Comparison of ENCODE assay signal across 27 cellular contexts in genomic region chr14:88910386-88910785, GRCh38.
DNase-seq lines count a peak whose midpoint lies in the region; ATAC-seq, FAIRE-seq and TF ChIP-seq lines count a peak whose summit lies in the region.
"Had no signal": no experiment of that assay in that cellular context is flagged by ENCODE, and none has a peak within 500 bp of the region (broad histone marks: within the 10 kb centered on the region; RNA-seq: fewer than 3 reads in every experiment).

No MANE protein-coding gene starts in this region.

- H2BK15ac ChIP-seq in H1 (ENCODE audit: low read length), result no peak overlapping the region

- no peak overlapping the region for H2AK5ac ChIP-seq in H1 (ENCODE audit: low read depth, low read length)

- H3K27ac ChIP-seq in H1 (ENCODE audit: low read depth, low read length), result no peak overlapping the region
- H3K27ac ChIP-seq: C4-2B, RWPE1 had no signal

- ATAC-seq in activated CD8-positive, alpha-beta T cell treated with anti-CD3 and anti-CD28 coated beads for 36 hours, result no peak
- ATAC-seq in HG03378 (IDR thresholded peaks at IDR 0.05; ENCODE audit: unreplicated experiment), result no peak
- ATAC-seq: CD8-positive, alpha-beta T cell; K562; Panc1 had no signal

- H3K4me1 Mint-ChIP-seq in activated CD8-positive, alpha-beta T cell treated with anti-CD3 and anti-CD28 coated beads for 36 hours (ENCODE audit: low read depth), result no peaks in the 10 kb centered on the region
- H3K4me1 Mint-ChIP-seq: B cell had no signal

- H3K36me3 ChIP-seq in H1 (ENCODE audit: control insufficient read depth in 2 of 4, insufficient read depth in 4 of 4, low read length in 3 of 4), result no peaks in the 10 kb centered on the region

- TF ChIP-seq POLR2A in H1 (IDR thresholded peaks at IDR 0.05; ENCODE audit: control extremely low read depth in 1 of 2, low read depth in 2 of 2, low read length in 2 of 2), result no peak

- H3K27ac Mint-ChIP-seq in activated CD8-positive, alpha-beta T cell treated with anti-CD3 and anti-CD28 coated beads for 36 hours, result no peak overlapping the region
- H3K27ac Mint-ChIP-seq: B cell; CD8-positive, alpha-beta T cell had no signal

- TF ChIP-seq EP300 in H1 (IDR thresholded peaks at IDR 0.05; ENCODE audit: borderline replicate concordance in 1 of 2, low read depth in 2 of 2, low read length in 2 of 2), result no peak

- no peaks in the 10 kb centered on the region for H4K20me1 ChIP-seq in H1 (replicated peaks in 1 of 2; ENCODE audit: control insufficient read depth in 1 of 2, insufficient read depth in 2 of 2, low read length in 2 of 2)

- peaks cover 0 to 4% of the 10 kb centered on the region in 2 experiments; a peak in 1 of 4 replicates for H3K9me3 ChIP-seq in H1 (ENCODE audit: insufficient read depth in 2 of 2, low read depth in 1 of 2, low read length in 1 of 2)
- H3K9me3 ChIP-seq: Caco-2 had no signal

- no peak overlapping the region for H3K9ac ChIP-seq in H1 (replicated peaks in 1 of 4; ENCODE audit: extremely low read depth in 1 of 4, low read depth in 3 of 4, low read length in 3 of 4)

- H2AFZ ChIP-seq in H1 (ENCODE audit: low read length), result no peak overlapping the region

- H3K27me3 Mint-ChIP-seq in activated CD8-positive, alpha-beta T cell treated with anti-CD3 and anti-CD28 coated beads for 36 hours, result peaks cover 2% of the 10 kb centered on the region
- H3K27me3 Mint-ChIP-seq: B cell had no signal

- H3K36me3 Mint-ChIP-seq in activated CD8-positive, alpha-beta T cell treated with anti-CD3 and anti-CD28 coated beads for 36 hours (ENCODE audit: low read depth), result no peaks in the 10 kb centered on the region
- H3K36me3 Mint-ChIP-seq: CD8-positive, alpha-beta T cell had no signal

- CTCF ChIA-PET in H1 (lab: Charles Lee; ENCODE audit: partially characterized antibody), result interaction anchor here (0.6 to 1.8 kb wide), 4 partner anchors 12 to 849 kb away, joined by 3 to 5 read pairs (median 4); no protein-coding TSS in a partner anchor
- CTCF ChIA-PET in activated CD8-positive, alpha-beta T cell treated with anti-CD3 and anti-CD28 coated beads for 36 hours (lab: Charles Lee), result no interaction called here

- no peaks in the 10 kb centered on the region for H3K4me1 ChIP-seq in H1 (replicated peaks in 1 of 4; ENCODE audit: control insufficient read depth in 3 of 4, insufficient read depth in 4 of 4, low read length in 3 of 4)
- H3K4me1 ChIP-seq: Caco-2 had no signal

- POLR2A ChIA-PET in H1 (lab: Charles Lee; ENCODE audit: partially characterized antibody), result no interaction called here
- POLR2A ChIA-PET in activated CD8-positive, alpha-beta T cell treated with anti-CD3 and anti-CD28 coated beads for 36 hours (lab: Charles Lee), result no interaction called here

- TF ChIP-seq CTCF in H1 (IDR thresholded peaks at IDR 0.05; ENCODE audit: control extremely low read depth in 1 of 3, insufficient read depth in 1 of 3, low read depth in 1 of 3, low read length in 3 of 3), result no peak
- no peak for TF ChIP-seq CTCF in activated CD8-positive, alpha-beta T cell treated with anti-CD3 and anti-CD28 coated beads for 36 hours (IDR thresholded peaks at IDR 0.05)

- no peak overlapping the region for H3K14ac ChIP-seq in H1 (ENCODE audit: insufficient read length)

- H3K79me2 ChIP-seq in H1 (ENCODE audit: control insufficient read depth in 1 of 2, insufficient read depth in 2 of 2, low read length in 2 of 2), result no peaks in the 10 kb centered on the region

- H3K4ac ChIP-seq in H1 (replicated peaks; ENCODE audit: insufficient read length, low read depth, low read length), result no peak overlapping the region

- WGBS in H1 (ENCODE audit: extremely low coverage in 1 of 2, insufficient coverage in 1 of 2, insufficient read length in 1 of 2, insufficient replicate concordance in 2 of 2, low coverage in 1 of 2, low lambda C conversion rate in 2 of 2, missing lambda C conversion rate in 1 of 2), 2 experiments, result 88% methylated on average over 6 of the region's 6 CpGs; no CpG with 5 or more reads in 1 of the 2 experiments

- H3K4me3 Mint-ChIP-seq in activated CD8-positive, alpha-beta T cell treated with anti-CD3 and anti-CD28 coated beads for 36 hours, result no peak overlapping the region
- H3K4me3 Mint-ChIP-seq: B cell; CD8-positive, alpha-beta T cell had no signal

- H2BK12ac ChIP-seq in H1 (ENCODE audit: low read depth, low read length), result no peak overlapping the region

- 0 out of 2 replicates have a peak overlapping the region, but pooled peaks have one; percentile 36 for H4K8ac ChIP-seq in H1 (ENCODE audit: extremely low read depth, insufficient read depth, low read length)

- H3K79me1 ChIP-seq in H1 (ENCODE audit: low read depth, low read length), result no peaks in the 10 kb centered on the region

- H3K9me3 Mint-ChIP-seq in activated CD8-positive, alpha-beta T cell treated with anti-CD3 and anti-CD28 coated beads for 36 hours, result no peaks in the 10 kb centered on the region

- DNase-seq in NCI-H1694 treated with DMSO at 0.1 percent for 48 hours (lab: John Stamatoyannopoulos, UW) (peak; percentile 28), H1 (ENCODE audit: low read depth in 1 of 2, low spot score in 2 of 2) (no peak), occipital lobe (lab: John Stamatoyannopoulos, UW) (peak; percentile 6), glomerular visceral epithelial cell (ENCODE audit: extremely low spot score) (no peak)
- no peak for DNase-seq in activated CD8-positive, alpha-beta T cell treated with anti-CD3 and anti-CD28 coated beads for 36 hours
- DNase-seq in activated CD4-positive, CD25-positive, alpha-beta regulatory T cell treated with anti-CD3 and anti-CD28 coated beads, Interleukin-2, amount 50 U/mL, for 72 hours, result no peak
- DNase-seq: Caco-2; CD8-positive, alpha-beta T cell; DMS 273 treated with DMSO at 0.1 percent for 48 hours; DMS79; EL; GF-D8; H7; Kasumi-1; NCI-H1092 treated with DMSO at 0.1 percent for 48 hours; NCI-H1436; NCI-H1930; NCI-H510A; NCI-H69; SHP77 had no signal

- no peak overlapping the region for H3K18ac ChIP-seq in H1 (ENCODE audit: extremely low read depth, low read length)

- no peak overlapping the region for H2BK5ac ChIP-seq in H1 (ENCODE audit: low read depth, low read length)

- no peaks in the 10 kb centered on the region for H3K27me3 ChIP-seq in H1 (replicated peaks in 1 of 4; ENCODE audit: control insufficient read depth in 3 of 4, extremely low read depth in 1 of 4, insufficient read depth in 3 of 4, low read length in 3 of 4)

- H3K23ac ChIP-seq in H1 (ENCODE audit: insufficient read length), result no peak overlapping the region

- intact Hi-C loops in activated CD8-positive, alpha-beta T cell treated with anti-CD3 and anti-CD28 coated beads for 36 hours (cut with micrococcal nuclease), result no loop called here

- H4K91ac ChIP-seq in H1 (replicated peaks; ENCODE audit: insufficient read length, low read length), result no peak overlapping the region

- FAIRE-seq in H1 (lab: Jason Lieb, UNC), result no peak
- FAIRE-seq: GM12891, K562 had no signal

- H3K4me2 ChIP-seq in H1 (ENCODE audit: insufficient read depth in 1 of 2, low read depth in 2 of 2, low read length in 2 of 2), result no peak overlapping the region

- H4K5ac ChIP-seq in H1 (ENCODE audit: insufficient read length, low read depth, low read length), result no peak overlapping the region

- H3K56ac ChIP-seq in H1 (replicated peaks; ENCODE audit: insufficient read length, low read depth, low read length), result no peak overlapping the region

- no peak overlapping the region for H2BK20ac ChIP-seq in H1 (ENCODE audit: low read length)

- no peak overlapping the region for H2BK120ac ChIP-seq in H1 (replicated peaks; ENCODE audit: low read depth, low read length)

- H3K4me3 ChIP-seq in H1 (ENCODE audit: extremely low read depth in 1 of 4, insufficient read depth in 2 of 4, low read depth in 3 of 4, low read length in 4 of 4), result no peak overlapping the region
- H3K4me3 ChIP-seq: K562 had no signal

- TF ChIP-seq RAD21 in H1 (IDR thresholded peaks at IDR 0.05 in 1 of 2, conservative IDR thresholded peaks at IDR 0.05 in 1 of 2; ENCODE audit: low read depth in 2 of 2, low read length in 2 of 2), result no peak

- no peaks in the 10 kb centered on the region for H3K23me2 ChIP-seq in H1 (ENCODE audit: low read depth, low read length)

TF ChIP-seq in H1, 55 proteins besides CTCF, POLR2A, EP300 and RAD21 (continues in another document):
- TF ChIP-seq CTBP2 (IDR thresholded peaks at IDR 0.05; ENCODE audit: borderline replicate concordance, insufficient read depth, insufficient read length, low read length), result no peak
- TF ChIP-seq CREB1 (IDR thresholded peaks at IDR 0.05), result no peak

Comparison
In these comparisons a context has a peak if more than half of its experiments do, and no peak if none do; other contexts are left out.
1. DNase-seq: peak in NCI-H1694 treated with DMSO at 0.1 percent for 48 hours (single experiment) and occipital lobe (single experiment); none in H1 (0 of 2), glomerular visceral epithelial cell (single experiment), activated CD8-positive, alpha-beta T cell treated with anti-CD3 and anti-CD28 coated beads for 36 hours (single experiment) and activated CD4-positive, CD25-positive, alpha-beta regulatory T cell treated with anti-CD3 and anti-CD28 coated beads, Interleukin-2, amount 50 U/mL, for 72 hours (single experiment).